11 cellular contexts compared by ENCODE assay signal in genomic region chr17:64155090-64155630, GRCh38. TPM values are rescaled to one million over a fixed set of nuclear protein-coding genes. Genes with fewer than 3 reads are reported as not detected.
DNase-seq lines count a peak whose midpoint lies in the region; FAIRE-seq and TF ChIP-seq lines count a peak whose summit lies in the region.
"Had no signal": no experiment of that assay in that cellular context is flagged by ENCODE, and none has a peak within 500 bp of the region (broad histone marks: within the 10 kb centered on the region; RNA-seq: fewer than 3 reads in every experiment).

No MANE protein-coding gene starts in this region.

- FAIRE-seq in kidney (lab: Jason Lieb, UNC) = no peak
- FAIRE-seq: frontal cortex had no signal

- no peak overlapping the region for H3K4me3 ChIP-seq in BLaER1
- H3K4me3 ChIP-seq in kidney (ENCODE audit: low read length in 2 of 2) = no peak overlapping the region
- no peak overlapping the region for H3K4me3 ChIP-seq in sigmoid colon
- H3K4me3 ChIP-seq in Karpas-422 (ENCODE audit: low read length) = no peak overlapping the region

- H3K4me2 ChIP-seq in BLaER1 (peak overlapping the region; percentile 68), Karpas-422 (ENCODE audit: low read depth, low read length, poor library complexity, severe bottlenecking) (no peak overlapping the region)

- H3K9ac ChIP-seq in BLaER1 (peak overlapping the region; percentile 42; the same call in 1 of the 2 replicates), kidney (ENCODE audit: low read length in 2 of 2) (no peak overlapping the region), Karpas-422 (ENCODE audit: low read length) (no peak overlapping the region)

- H3K4me1 ChIP-seq in BLaER1 (peaks cover 36% of the 10 kb centered on the region), kidney (ENCODE audit: control insufficient read depth in 1 of 2, insufficient read depth in 1 of 2, low read depth in 1 of 2, low read length in 2 of 2) (peaks cover 27 to 37% of the 10 kb centered on the region in 2 donors), sigmoid colon (peaks cover 0 to 21% (median 14%) of the 10 kb centered on the region in 4 donors), Karpas-422 (ENCODE audit: low read length) (no peaks in the 10 kb centered on the region)

- H2AFZ ChIP-seq in Karpas-422 (ENCODE audit: low read length) = no peak overlapping the region

- H3K36me3 ChIP-seq in BLaER1 (peaks cover 33% of the 10 kb centered on the region), kidney (ENCODE audit: control insufficient read depth in 1 of 2, insufficient read depth in 2 of 2, low read length in 2 of 2) (peaks cover 5 to 12% of the 10 kb centered on the region in 2 donors), sigmoid colon (peaks cover 0 to 43% (median 9%) of the 10 kb centered on the region in 4 donors), Karpas-422 (ENCODE audit: insufficient read depth, low read length) (no peaks in the 10 kb centered on the region)

- TF ChIP-seq POLR2A in sigmoid colon (IDR thresholded peaks at IDR 0.05) = no peak

- intact Hi-C loops in kidney (cut with DNase I) = loop anchor here (10.0 kb wide), 1 partner anchor 120 kb away; no protein-coding TSS in a partner anchor
- intact Hi-C loops in sigmoid colon (cut with DNase I) = no loop called here

- no peaks in the 10 kb centered on the region for H3K9me2 ChIP-seq in Karpas-422 (replicated peaks; ENCODE audit: insufficient read depth, low read length)

- H3K9me3 ChIP-seq in BLaER1 (no peaks in the 10 kb centered on the region), kidney (ENCODE audit: control insufficient read depth in 1 of 2, low read length in 2 of 2) (no peaks in the 10 kb centered on the region), sigmoid colon (no peaks in the 10 kb centered on the region), Karpas-422 (ENCODE audit: low read length) (no peaks in the 10 kb centered on the region)

- no peaks in the 10 kb centered on the region for H4K20me1 ChIP-seq in BLaER1
- no peaks in the 10 kb centered on the region for H4K20me1 ChIP-seq in Karpas-422 (ENCODE audit: insufficient read depth, low read depth, low read length)

- no peak for TF ChIP-seq CTCF in VCaP (conservative IDR thresholded peaks at IDR 0.05)
- TF ChIP-seq CTCF in kidney (IDR thresholded peaks at IDR 0.05; ENCODE audit: borderline replicate concordance, extremely low read depth, insufficient read depth) = no peak
- TF ChIP-seq CTCF in sigmoid colon (IDR thresholded peaks at IDR 0.05) = no peak

- TF ChIP-seq EP300 in sigmoid colon (IDR thresholded peaks at IDR 0.05) = no peak

- H3K27me3 ChIP-seq in BLaER1 = no peaks in the 10 kb centered on the region
- H3K27me3 ChIP-seq in sigmoid colon = no peaks in the 10 kb centered on the region
- no peaks in the 10 kb centered on the region for H3K27me3 ChIP-seq in Karpas-422 (ENCODE audit: low read length)

- H3K79me2 ChIP-seq in Karpas-422 (ENCODE audit: low read length) = no peaks in the 10 kb centered on the region

- H3K27ac ChIP-seq in BLaER1 (0 out of 2 replicates have a peak overlapping the region, but pooled peaks have one; percentile 33), VCaP (peak overlapping the region; percentile 38; the same call in 1 of the 2 replicates), kidney (ENCODE audit: low read depth in 2 of 2, low read length in 2 of 2) (peak overlapping the region; percentile 71 to 73), sigmoid colon (peak overlapping the region; percentile 59 to 66 (median 62)), Karpas-422 (ENCODE audit: low read length) (no peak overlapping the region)

- no peak for DNase-seq in kidney
- DNase-seq in sigmoid colon = no peak
- DNase-seq in Karpas-422 = no peak
- no peak for DNase-seq in amniotic stem cell (lab: John Stamatoyannopoulos, UW)
- DNase-seq in GDM1 (lab: John Stamatoyannopoulos, UW) = no peak
- DNase-seq in stimulated activated CD4-positive, alpha-beta T cell treated with anti-CD3 and anti-CD28 coated beads, Interleukin-2, amount 100 ng/mL, for 48 hours = no peak
- DNase-seq: GOT3, NCI-H1092 treated with DMSO at 0.1 percent for 48 hours had no signal

- WGBS in sigmoid colon, 2 donors = 97% methylated on average over 8 of the region's 8 CpGs

RNA-seq across cellular contexts. Expression of gene ERN1, which starts 25.2 kb away (rescaled TPM):
- total RNA-seq in kidney = 37.0 TPM
- polyA plus RNA-seq in kidney (ENCODE audit: insufficient read depth, low read depth, low replicate concordance) = 2.8 TPM
- total RNA-seq in sigmoid colon = 1 to 10 TPM; 7.1 to 9.4 (median 8.2) TPM
- polyA plus RNA-seq in sigmoid colon = 1 to 10 TPM; 1.2 to 8.3 (median 1.6) TPM
- 1.9 and 10.9 TPM in 2 replicates for total RNA-seq in Karpas-422 (2014; rRNA removed; shearing (Covaris generic); ENCODE audit: low replicate concordance)
